13 cellular contexts compared by ENCODE assay signal in the genomic region with DNA sequence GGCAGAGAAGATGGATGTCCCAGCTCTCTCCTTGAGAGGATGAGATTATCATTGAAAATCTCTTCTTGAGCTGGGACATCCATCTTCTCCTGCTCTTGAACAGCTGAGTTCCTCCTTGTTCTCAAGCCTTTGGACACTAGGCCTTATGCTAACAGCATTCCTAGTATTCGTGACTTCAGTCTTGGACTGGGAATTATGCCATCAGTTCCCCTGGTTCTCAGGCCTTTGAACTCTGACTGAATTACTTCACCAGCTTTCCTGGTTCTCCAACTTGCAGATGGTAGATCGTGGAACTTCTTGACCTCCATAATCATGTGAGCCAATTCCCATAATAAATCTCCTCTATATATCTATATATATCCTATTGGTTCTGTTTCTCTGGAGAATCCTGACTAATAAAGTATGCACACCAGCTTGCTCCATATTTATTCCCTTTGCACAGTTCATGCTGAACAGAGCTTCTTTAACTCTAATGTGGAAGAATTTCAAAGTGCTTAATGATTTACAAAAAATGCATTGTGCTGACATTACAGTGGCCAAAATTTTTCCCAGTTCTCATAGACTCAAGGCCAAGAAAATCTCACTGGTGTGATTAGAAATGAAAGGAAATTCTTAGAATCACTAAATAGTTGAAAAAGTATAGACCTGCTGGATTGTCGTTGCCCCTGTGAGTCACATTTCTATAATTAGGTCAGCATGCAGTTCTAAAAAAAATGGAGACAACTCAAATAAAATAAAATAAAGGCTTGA.
DNase-seq lines count a peak whose midpoint lies in the region; ATAC-seq and TF ChIP-seq lines count a peak whose summit lies in the region.
"Had no signal": no experiment of that assay in that cellular context is flagged by ENCODE, and none has a peak within 500 bp of the region (broad histone marks: within the 10 kb centered on the region; RNA-seq: fewer than 3 reads in every experiment).

No MANE protein-coding gene starts in this region.

- peak overlapping the region; percentile 50 for H2BK120ac ChIP-seq in IMR-90 (ENCODE audit: low read depth, low read length)
- H2BK120ac ChIP-seq in mesenchymal stem cell (ENCODE audit: low read depth, low read length), result no peak overlapping the region

- WGBS in IMR-90 (ENCODE audit: extremely low coverage in 2 of 2, insufficient read length in 1 of 2), 2 experiments, result no CpG with 5 or more reads among the region's 3 CpGs
- 67% methylated on average over 1 of the region's 3 CpGs for WGBS in mesenchymal stem cell
- WGBS in spleen, 5 donors, result 63 to 81% (median 66%) methylated on average over 3 of the region's 3 CpGs

- H2BK20ac ChIP-seq in IMR-90 (ENCODE audit: low read depth, low read length), result peak overlapping the region; percentile 58

- peak overlapping the region; percentile 37; the same call in 2 of the 3 replicates for H2BK15ac ChIP-seq in IMR-90 (ENCODE audit: low read depth, low read length)
- H2BK15ac ChIP-seq in mesenchymal stem cell (ENCODE audit: low read depth, poor library complexity, severe bottlenecking), result no peak overlapping the region

- H3K27ac ChIP-seq in IMR-90 (ENCODE audit: insufficient read depth, low read length), result peak overlapping the region; percentile 14; the same call in 1 of the 2 replicates
- peak overlapping the region; percentile 75 for H3K27ac ChIP-seq in mesenchymal stem cell (ENCODE audit: low read length, poor library complexity, severe bottlenecking)
- H3K27ac ChIP-seq in uterus, result peak overlapping the region; percentile 26 to 61
- H3K27ac ChIP-seq in spleen, result peak overlapping the region in 2 of 8 donors; percentile 30 to 42

- H3K4me2 ChIP-seq in IMR-90 (ENCODE audit: low read depth, low read length) (no peak overlapping the region), mesenchymal stem cell (ENCODE audit: low read length, poor library complexity, severe bottlenecking) (no peak overlapping the region)

- H3K9ac ChIP-seq in IMR-90 (ENCODE audit: low read depth, low read length), result no peak overlapping the region
- peak overlapping the region; percentile 38 for H3K9ac ChIP-seq in mesenchymal stem cell (ENCODE audit: low read length)

- H3K18ac ChIP-seq in IMR-90 (ENCODE audit: low read depth, low read length) (peak overlapping the region; percentile 31), mesenchymal stem cell (ENCODE audit: low read depth in 1 of 2, low read length in 2 of 2) (peak overlapping the region in 1 of 2 experiments; percentile 43)

- peak overlapping the region; percentile 62 for H3K4ac ChIP-seq in IMR-90 (ENCODE audit: low read depth, low read length)
- H3K4ac ChIP-seq in mesenchymal stem cell (ENCODE audit: low read depth in 1 of 2, low read length in 2 of 2), result no peak overlapping the region

- TF ChIP-seq POLR2A in IMR-90 (IDR thresholded peaks at IDR 0.05; ENCODE audit: low read depth, low read length), result no peak
- TF ChIP-seq POLR2A in uterus (IDR thresholded peaks at IDR 0.05), result no peak
- TF ChIP-seq POLR2A in spleen (IDR thresholded peaks at IDR 0.05), result no peak

- H3K9me3 ChIP-seq in IMR-90 (ENCODE audit: control insufficient read depth, insufficient read depth, low read length) (no peaks in the 10 kb centered on the region), mesenchymal stem cell (ENCODE audit: control insufficient read depth, low read length) (no peaks in the 10 kb centered on the region), uterus (peaks cover 0 to 4% of the 10 kb centered on the region in 2 donors), spleen (peaks cover 0 to 74% (median 42%) of the 10 kb centered on the region in 8 donors)

- H3K56ac ChIP-seq in IMR-90 (ENCODE audit: extremely low read depth, insufficient read depth, low read length), result no peak overlapping the region

- H3K36me3 ChIP-seq in IMR-90 (ENCODE audit: control insufficient read depth, insufficient read depth, low read length) (no peaks in the 10 kb centered on the region), mesenchymal stem cell (ENCODE audit: control insufficient read depth in 1 of 2, insufficient read depth in 2 of 2, low read depth in 1 of 2, low read length in 2 of 2) (no peaks in the 10 kb centered on the region), uterus (no peaks in the 10 kb centered on the region), spleen (peaks cover 0 to 7% (median 0%) of the 10 kb centered on the region in 6 donors)

- TF ChIP-seq CTCF in IMR-90 (conservative IDR thresholded peaks at IDR 0.05; ENCODE audit: low read depth, low read length) (no peak), epithelial cell of proximal tubule (conservative IDR thresholded peaks at IDR 0.05; ENCODE audit: low read depth, low read length) (no peak), uterus (IDR thresholded peaks at IDR 0.05) (no peak), spleen (IDR thresholded peaks at IDR 0.05 in 8 of 11, conservative IDR thresholded peaks at IDR 0.05 in 3 of 11) (no peak)

- H3K14ac ChIP-seq in IMR-90 (replicated peaks; ENCODE audit: low read depth, low read length), result peak overlapping the region; percentile 42; the same call in 1 of the 2 replicates
- no peak overlapping the region for H3K14ac ChIP-seq in mesenchymal stem cell (ENCODE audit: low read length in 2 of 2)

- ATAC-seq in IMR-90 (ENCODE audit: low read depth), result peak; percentile 67
- ATAC-seq: activated T-cell treated with anti-CD3 and anti-CD28 coated beads, Interleukin-2, amount 50 U/mL, for 4 hours had no signal

- peak; percentile 83 for DNase-seq in IMR-90
- DNase-seq in epithelial cell of proximal tubule (ENCODE audit: low read depth), result peak; percentile 57
- peak; percentile 90 for DNase-seq in mesenchymal stem cell
- peak in 1 of 2 donors; percentile 39 for DNase-seq in uterus
- no peak for DNase-seq in spleen
- no peak for DNase-seq in LoVo (ENCODE audit: low spot score)
- DNase-seq in amniotic stem cell (lab: John Stamatoyannopoulos, UW), result no peak
- DNase-seq: activated T-cell treated with anti-CD3 and anti-CD28 coated beads, Interleukin-2, amount 50 U/mL, for 4 hours; DMS 273 treated with DMSO at 0.1 percent for 48 hours; MG63; NCI-H2227 treated with DMSO at 0.1 percent for 48 hours; retina; SW 1271 had no signal

- peak overlapping the region; percentile 80 for H2BK5ac ChIP-seq in IMR-90 (ENCODE audit: low read depth, low read length, poor library complexity, severe bottlenecking)
- no peak overlapping the region for H2BK5ac ChIP-seq in mesenchymal stem cell (ENCODE audit: low read depth, low read length, poor library complexity, severe bottlenecking)

- H2AFZ ChIP-seq in IMR-90 (replicated peaks; ENCODE audit: low read length, poor library complexity), result no peak overlapping the region
- H2AFZ ChIP-seq in mesenchymal stem cell (ENCODE audit: low read depth, low read length), result no peak overlapping the region

- no peak for TF ChIP-seq RAD21 in IMR-90 (IDR thresholded peaks at IDR 0.05; ENCODE audit: low read length)

- H4K8ac ChIP-seq in IMR-90 (ENCODE audit: low read depth in 2 of 2, low read length in 2 of 2) (peak overlapping the region in 1 of 2 experiments; percentile 59; a peak in 1 of 4 replicates), mesenchymal stem cell (ENCODE audit: low read length) (no peak overlapping the region)

- H3K23ac ChIP-seq in IMR-90 (ENCODE audit: low read depth, low read length) (peak overlapping the region; percentile 19; the same call in 1 of the 2 replicates), mesenchymal stem cell (ENCODE audit: low read length in 2 of 2) (no peak overlapping the region)

- no peak overlapping the region for H3K4me3 ChIP-seq in IMR-90 (ENCODE audit: insufficient read depth, low read depth, low read length)
- no peak overlapping the region for H3K4me3 ChIP-seq in epithelial cell of proximal tubule (ENCODE audit: low read depth, low read length)
- H3K4me3 ChIP-seq in mesenchymal stem cell (ENCODE audit: insufficient read depth in 1 of 2, low read depth in 1 of 2, low read length in 2 of 2), result no peak overlapping the region
- no peak overlapping the region for H3K4me3 ChIP-seq in uterus
- H3K4me3 ChIP-seq in spleen, result no peak overlapping the region
- H3K4me3 ChIP-seq: MG63 had no signal

- dilution Hi-C loops in IMR-90 (cut with HindIII; ENCODE audit: low sequenced_read_pairs, unreplicated experiment), result no loop called here

- H3K27me3 ChIP-seq in IMR-90 (ENCODE audit: control insufficient read depth, insufficient read depth, low read length) (no peaks in the 10 kb centered on the region), mesenchymal stem cell (ENCODE audit: control insufficient read depth in 1 of 2, insufficient read depth in 1 of 2, low read length in 2 of 2) (no peaks in the 10 kb centered on the region), uterus (no peaks in the 10 kb centered on the region), spleen (replicated peaks in 1 of 7) (no peaks in the 10 kb centered on the region)
- H3K27me3 ChIP-seq: MG63 had no signal

- H2AK9ac ChIP-seq in IMR-90 (replicated peaks; ENCODE audit: low read depth, low read length, poor library complexity), result no peak overlapping the region

- H4K20me1 ChIP-seq in IMR-90 (ENCODE audit: insufficient read depth, low read length), result no peaks in the 10 kb centered on the region

- in situ Hi-C loops in IMR-90 (cut with MboI; ENCODE audit: low sequenced_read_pairs), result no loop called here

- CTCF ChIA-PET in IMR-90 (lab: Yijun Ruan, JAX), result no interaction called here

- H3K4me1 ChIP-seq in IMR-90 (ENCODE audit: control insufficient read depth, insufficient read depth, low read length), result peaks cover 8% of the 10 kb centered on the region; the same call in 1 of the 2 replicates
- H3K4me1 ChIP-seq in mesenchymal stem cell (ENCODE audit: control insufficient read depth, insufficient read depth, low read depth, low read length), result no peaks in the 10 kb centered on the region
- no peaks in the 10 kb centered on the region for H3K4me1 ChIP-seq in uterus
- H3K4me1 ChIP-seq in spleen, result no peaks in the 10 kb centered on the region

- 0 out of 2 replicates have a peak, but pooled peaks cover 4% of the 10 kb centered on the region for H3K9me1 ChIP-seq in IMR-90 (ENCODE audit: insufficient read depth, low read length)

- no peaks in the 10 kb centered on the region for H3K79me1 ChIP-seq in IMR-90 (ENCODE audit: low read depth in 1 of 2, low read length in 2 of 2)
- no peaks in the 10 kb centered on the region for H3K79me1 ChIP-seq in mesenchymal stem cell (replicated peaks; ENCODE audit: low read length, poor library complexity, severe bottlenecking)

- BruUV-seq in IMR-90 (replicated peaks; lab: Mats Ljungman, UMichigan), result no TSS peak

- H4K91ac ChIP-seq in IMR-90 (ENCODE audit: insufficient read depth, low read depth, low read length) (peak overlapping the region; percentile 7; the same call in 1 of the 2 replicates), mesenchymal stem cell (ENCODE audit: low read length) (peak overlapping the region; percentile 27)

- H2BK12ac ChIP-seq in mesenchymal stem cell (ENCODE audit: low read length in 2 of 2), result no peak overlapping the region

- 0 out of 2 replicates have a peak overlapping the region, but pooled peaks have one; percentile 1 for H2AK5ac ChIP-seq in IMR-90 (ENCODE audit: low read depth, low read length)
- H2AK5ac ChIP-seq in mesenchymal stem cell (ENCODE audit: low read length, severe bottlenecking), result peak overlapping the region; percentile 85

- peak overlapping the region; percentile 74; the same call in 1 of the 2 replicates for H4K5ac ChIP-seq in IMR-90 (ENCODE audit: low read depth, low read length)

- intact Hi-C loops in IMR-90 (cut with micrococcal nuclease) (no loop called here), uterus (cut with DNase I; ENCODE audit: low total_unique reads) (no loop called here), spleen (cut with DNase I; ENCODE audit: low total_unique reads) (no loop called here)

- POLR2A ChIA-PET in IMR-90 (lab: Charles Lee; ENCODE audit: unreplicated experiment), result no interaction called here

Comparison
In these comparisons a context has a peak if more than half of its experiments do, and no peak if none do; other contexts are left out.
1. DNase-seq: peak in IMR-90 (single experiment), epithelial cell of proximal tubule (single experiment) and mesenchymal stem cell (single experiment); none in spleen (single experiment), LoVo (single experiment) and amniotic stem cell (single experiment).